In the genomic region with DNA sequence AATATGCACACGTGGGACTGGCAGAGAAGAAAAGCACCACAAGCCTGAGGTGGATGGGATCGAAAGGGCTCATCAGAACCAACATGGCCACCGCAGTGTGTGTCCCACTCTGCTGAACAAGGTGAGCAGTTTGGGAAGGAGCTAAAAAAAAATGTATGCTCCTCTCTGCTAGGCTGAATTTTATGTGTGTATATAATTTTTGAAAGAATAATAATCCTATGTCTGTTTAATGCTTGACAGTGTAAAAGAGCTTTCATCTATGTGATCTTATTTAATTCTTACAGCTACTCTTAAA, we compare ENCODE assay signal across 8 cellular contexts. TPM values are rescaled to one million over a fixed set of nuclear protein-coding genes. Genes with fewer than 3 reads are reported as not detected.
DNase-seq lines count a peak whose midpoint lies in the region; ATAC-seq and TF ChIP-seq lines count a peak whose summit lies in the region.

No MANE protein-coding gene starts in this region.

- no peak for TF ChIP-seq EP300 in upper lobe of left lung (IDR thresholded peaks at IDR 0.05)

- H3K9me3 ChIP-seq in SJSA1 (replicated peaks) (no peaks in the 10 kb centered on the region), mucosa of rectum (ENCODE audit: control insufficient read depth in 2 of 2, low read length in 2 of 2) (no peaks in the 10 kb centered on the region), upper lobe of left lung (no peaks in the 10 kb centered on the region)

- 5 to 8% methylated on average over 3 of the region's 3 CpGs for WGBS in upper lobe of left lung, 2 donors

- H3K36me3 ChIP-seq in SJSA1 (no peaks in the 10 kb centered on the region), mucosa of rectum (ENCODE audit: control insufficient read depth in 2 of 2, insufficient read depth in 2 of 2, low read length in 2 of 2) (no peaks in the 10 kb centered on the region), upper lobe of left lung (no peaks in the 10 kb centered on the region)

- TF ChIP-seq CTCF in cardiac fibroblast (IDR thresholded peaks at IDR 0.05; ENCODE audit: low read depth, low read length), result no peak
- TF ChIP-seq CTCF in upper lobe of left lung (IDR thresholded peaks at IDR 0.05), result no peak

- ATAC-seq in upper lobe of left lung (ENCODE audit: low FRiP score in 2 of 2), result no peak

- H3K4me1 ChIP-seq in SJSA1 (replicated peaks), result peaks cover 20% of the 10 kb centered on the region
- peaks cover 37% of the 10 kb centered on the region in 2 donors for H3K4me1 ChIP-seq in mucosa of rectum (ENCODE audit: control insufficient read depth in 2 of 2, insufficient read depth in 2 of 2, low read length in 2 of 2)
- peaks cover 37 to 50% (median 40%) of the 10 kb centered on the region in 4 donors for H3K4me1 ChIP-seq in upper lobe of left lung

- no peaks in the 10 kb centered on the region for H3K27me3 ChIP-seq in SJSA1 (replicated peaks)
- no peaks in the 10 kb centered on the region for H3K27me3 ChIP-seq in mucosa of rectum (ENCODE audit: control insufficient read depth in 2 of 2, insufficient read depth in 2 of 2, low read length in 2 of 2)
- no peaks in the 10 kb centered on the region for H3K27me3 ChIP-seq in upper lobe of left lung

- H3K4me3 ChIP-seq in SJSA1 (peak overlapping the region; percentile 53), cardiac fibroblast (replicated peaks in 1 of 2; ENCODE audit: low read depth in 2 of 2, low read length in 2 of 2) (peak overlapping the region; percentile 45 to 52), mucosa of rectum (ENCODE audit: low read length in 2 of 2) (peak overlapping the region; percentile 76 to 87), upper lobe of left lung (peak overlapping the region in 3 of 4 donors; percentile 53 to 87 (median 62))

- peak overlapping the region; percentile 84 to 93 for H3K9ac ChIP-seq in mucosa of rectum (ENCODE audit: low read depth in 1 of 2, low read length in 2 of 2)

- DNase-seq in DMS 273 (lab: John Stamatoyannopoulos, UW; ENCODE audit: unreplicated experiment) (peak; percentile 52), DMS 273 treated with DMSO at 0.1 percent for 48 hours (lab: John Stamatoyannopoulos, UW) (no peak), SJSA1 (ENCODE audit: low read depth in 1 of 2, low spot score in 2 of 2) (no peak), cardiac fibroblast (ENCODE audit: low read depth in 2 of 2) (peak in 1 of 2 donors; percentile 39), upper lobe of left lung (peak in 1 of 2 donors; percentile 34), NCI-H1436 (lab: John Stamatoyannopoulos, UW) (no peak), NCI-H1694 treated with DMSO at 0.1 percent for 48 hours (lab: John Stamatoyannopoulos, UW) (no peak)

- H3K27ac ChIP-seq in SJSA1 (peak overlapping the region; percentile 76), mucosa of rectum (ENCODE audit: low read depth in 2 of 2, low read length in 2 of 2) (peak overlapping the region; percentile 99), upper lobe of left lung (peak overlapping the region; percentile 92 to 98 (median 94))

- no peak for TF ChIP-seq POLR2A in upper lobe of left lung (IDR thresholded peaks at IDR 0.05)

RNA-seq across cellular contexts. Expression of a gene that starts 14.2 kb away (rescaled TPM):
- total RNA-seq in SJSA1 (2014; rRNA removed; shearing (Covaris generic)), result 6.5 and 11.2 TPM in 2 replicates
- 10 to 100 TPM; 16.9 to 48.2 (median 29.2) TPM for total RNA-seq in upper lobe of left lung

RNA-seq across cellular contexts. Expression of a gene that starts 29.6 kb away (rescaled TPM):
- total RNA-seq in SJSA1 (2014; rRNA removed; shearing (Covaris generic)), result not detected in 2 replicates
- total RNA-seq in upper lobe of left lung, result under 1 TPM in 3 of 6 donors, not detected in 3; 0.17 to 0.59 (median 0.22) TPM
